7 cellular contexts compared by ENCODE assay signal in genomic region chr10:70492786-70493659, GRCh38. TPM values are rescaled to one million over a fixed set of nuclear protein-coding genes. Genes with fewer than 3 reads are reported as not detected.
A peak's percentile ranks its signal among the peaks of the same experiment; 100 is the strongest.
DNase-seq lines count a peak whose midpoint lies in the region; ATAC-seq and TF ChIP-seq lines count a peak whose summit lies in the region.

No MANE protein-coding gene starts in this region.

- 61 to 78% (median 76%) methylated on average over 10 of the region's 10 CpGs for WGBS in stomach, 5 donors

- no peak for TF ChIP-seq POLR2A in stomach (IDR thresholded peaks at IDR 0.05)

- H3K36me3 Mint-ChIP-seq in dendritic cell treated with granulocyte-macrophage colony-stimulating factor and Interleukin-4, amounts not matched to agents 40 ng/mL and 50 ng/mL, for 4 days (ENCODE audit: low read depth) = no peaks in the 10 kb centered on the region

- in situ Hi-C loops in KBM-7 (cut with MboI; ENCODE audit: low pct_unique_long_range_greater_than_20kb, low sequenced_read_pairs) = no loop called here

- H3K9me3 ChIP-seq in stomach = no peaks in the 10 kb centered on the region

- peak overlapping the region; percentile 54 for H3K27ac Mint-ChIP-seq in dendritic cell treated with granulocyte-macrophage colony-stimulating factor and Interleukin-4, amounts not matched to agents 40 ng/mL and 50 ng/mL, for 4 days

- peaks cover 14% of the 10 kb centered on the region for H3K27me3 Mint-ChIP-seq in dendritic cell treated with granulocyte-macrophage colony-stimulating factor and Interleukin-4, amounts not matched to agents 40 ng/mL and 50 ng/mL, for 4 days

- peaks cover 0 to 52% (median 17%) of the 10 kb centered on the region in 4 donors for H3K4me1 ChIP-seq in stomach

- H3K36me3 ChIP-seq in stomach = no peaks in the 10 kb centered on the region

- no peak overlapping the region for H3K4me3 ChIP-seq in stomach

- TF ChIP-seq CTCF in stomach (IDR thresholded peaks at IDR 0.05) = no peak

- no peaks in the 10 kb centered on the region for H3K9me3 Mint-ChIP-seq in dendritic cell treated with granulocyte-macrophage colony-stimulating factor and Interleukin-4, amounts not matched to agents 40 ng/mL and 50 ng/mL, for 4 days

- DNase-seq in KBM-7 (peak; percentile 86), stomach (no peak), NCI-H2029 (lab: John Stamatoyannopoulos, UW) (no peak), OCI-M2 (lab: John Stamatoyannopoulos, UW; ENCODE audit: unreplicated experiment) (no peak)

- H3K27me3 ChIP-seq in stomach = no peaks in the 10 kb centered on the region

- peak overlapping the region; percentile 19 for H3K4me3 Mint-ChIP-seq in dendritic cell treated with granulocyte-macrophage colony-stimulating factor and Interleukin-4, amounts not matched to agents 40 ng/mL and 50 ng/mL, for 4 days

- ATAC-seq in GM21515 (IDR thresholded peaks at IDR 0.05; ENCODE audit: unreplicated experiment) = peak; percentile 22
- ATAC-seq in HG03442 (IDR thresholded peaks at IDR 0.05; ENCODE audit: unreplicated experiment) = no peak

- intact Hi-C loops in dendritic cell treated with granulocyte-macrophage colony-stimulating factor and Interleukin-4, amounts not matched to agents 40 ng/mL and 50 ng/mL, for 4 days (cut with micrococcal nuclease) = no loop called here
- intact Hi-C loops in stomach (cut with DNase I; ENCODE audit: low total_unique reads) = no loop called here

- peak overlapping the region in 4 of 5 donors; percentile 17 to 77 (median 58) for H3K27ac ChIP-seq in stomach

- TF ChIP-seq EP300 in stomach (IDR thresholded peaks at IDR 0.05) = no peak

- H3K4me1 Mint-ChIP-seq in dendritic cell treated with granulocyte-macrophage colony-stimulating factor and Interleukin-4, amounts not matched to agents 40 ng/mL and 50 ng/mL, for 4 days (ENCODE audit: low read depth) = peaks cover 50% of the 10 kb centered on the region

RNA-seq across cellular contexts. Expression of gene PALD1, which starts 14.5 kb away (rescaled TPM):
- 10 to 100 TPM in 2 of 5 donors, 1 to 10 TPM in 3; 3.6 to 25.1 (median 8.1) TPM for total RNA-seq in stomach
- 1 to 10 TPM; 2.4 to 3.0 (median 2.7) TPM for polyA plus RNA-seq in stomach

RNA-seq across cellular contexts. Expression of gene NODAL, which starts 51.5 kb away (rescaled TPM):
- not detected for total RNA-seq in stomach
- not detected for polyA plus RNA-seq in stomach
